ENCODE assay signal across 8 cellular contexts in genomic region chr20:1336699-1337387, GRCh38. TPM values are rescaled to one million over a fixed set of nuclear protein-coding genes. Genes with fewer than 3 reads are reported as not detected.
A peak's percentile ranks its signal among the peaks of the same experiment; 100 is the strongest.
DNase-seq lines count a peak whose midpoint lies in the region; ATAC-seq and TF ChIP-seq lines count a peak whose summit lies in the region.

No MANE protein-coding gene starts in this region.

- H3K27me3 Mint-ChIP-seq in activated naive CD4-positive, alpha-beta T cell treated with anti-CD3 and anti-CD28 coated beads for 36 hours (ENCODE audit: low read depth) = no peaks in the 10 kb centered on the region

- H3K4me3 Mint-ChIP-seq in activated naive CD4-positive, alpha-beta T cell treated with anti-CD3 and anti-CD28 coated beads for 36 hours = peak overlapping the region; percentile 1

- H3K4me1 ChIP-seq in aorta (ENCODE audit: control insufficient read depth in 1 of 2, insufficient read depth in 2 of 2, low read length in 2 of 2) = no peaks in the 10 kb centered on the region
- no peaks in the 10 kb centered on the region for H3K4me1 ChIP-seq in PC-9 (replicated peaks; ENCODE audit: insufficient read depth)

- H2AFZ ChIP-seq in PC-9 = no peak overlapping the region

- peak overlapping the region; percentile 77 for H3K27ac Mint-ChIP-seq in activated naive CD4-positive, alpha-beta T cell treated with anti-CD3 and anti-CD28 coated beads for 36 hours

- no peaks in the 10 kb centered on the region; the same call in 1 of the 2 replicates for H3F3A ChIP-seq in PC-9 (ENCODE audit: insufficient read depth, low read depth)

- 16% methylated on average over 14 of the region's 14 CpGs for WGBS in aorta, 2 donors

- H3K4me2 ChIP-seq in PC-9 = no peak overlapping the region

- peak; percentile 30 for DNase-seq in activated naive CD4-positive, alpha-beta T cell treated with anti-CD3 and anti-CD28 coated beads for 36 hours
- DNase-seq in activated naive CD4-positive, alpha-beta T cell treated with anti-CD3 and anti-CD28 coated beads, Interleukin-2, amount 50 U/mL, for 16 hours = no peak
- DNase-seq in cerebellum (ENCODE audit: low spot score) (peak; percentile 61), midbrain (lab: John Stamatoyannopoulos, UW) (peak; percentile 14), aorta (peak; percentile 67 to 86), PC-9 (no peak), cortex of kidney (lab: John Stamatoyannopoulos, UW) (no peak)

- POLR2A ChIA-PET in PC-9 (lab: Charles Lee; ENCODE audit: unreplicated experiment) = interaction anchor here (0.5 kb wide), 1 partner anchor 169 kb away, joined by 8 read pairs; no protein-coding TSS in a partner anchor

- H3K79me2 ChIP-seq in PC-9 (ENCODE audit: low read depth) = peaks cover 8% of the 10 kb centered on the region

- no TSS peak for BruUV-seq in PC-9 (replicated peaks; lab: Mats Ljungman, UMichigan)

- CTCF ChIA-PET in activated naive CD4-positive, alpha-beta T cell treated with anti-CD3 and anti-CD28 coated beads for 36 hours (lab: Charles Lee) = interaction anchor here (1.1 to 1.4 kb wide), 2 partner anchors 22 to 131 kb away, joined by 3 read pairs; no protein-coding TSS in a partner anchor
- CTCF ChIA-PET in PC-9 (lab: Charles Lee) = no interaction called here

- peaks cover 35% of the 10 kb centered on the region for H3K4me1 Mint-ChIP-seq in activated naive CD4-positive, alpha-beta T cell treated with anti-CD3 and anti-CD28 coated beads for 36 hours (ENCODE audit: low read depth)

- intact Hi-C loops in activated naive CD4-positive, alpha-beta T cell treated with anti-CD3 and anti-CD28 coated beads for 36 hours (cut with micrococcal nuclease) = no loop called here
- intact Hi-C loops in aorta (cut with DNase I) (no loop called here), PC-9 (cut with micrococcal nuclease; ENCODE audit: unreplicated experiment) (no loop called here)

- H3K9me3 ChIP-seq in aorta (ENCODE audit: control insufficient read depth, low read length) (no peaks in the 10 kb centered on the region), PC-9 (ENCODE audit: insufficient read depth, low read depth) (no peaks in the 10 kb centered on the region)

- H3K36me3 Mint-ChIP-seq in activated naive CD4-positive, alpha-beta T cell treated with anti-CD3 and anti-CD28 coated beads for 36 hours (ENCODE audit: low read depth) = peaks cover 10% of the 10 kb centered on the region

- peaks cover 6% of the 10 kb centered on the region; the same call in 1 of the 2 replicates for H4K20me1 ChIP-seq in PC-9 (ENCODE audit: insufficient read depth)

- H3K36me3 ChIP-seq in aorta (ENCODE audit: control insufficient read depth in 1 of 2, insufficient read depth in 2 of 2, low read length in 1 of 2) (no peaks in the 10 kb centered on the region), PC-9 (ENCODE audit: low read depth) (0 out of 2 replicates have a peak, but pooled peaks cover 13% of the 10 kb centered on the region)

- H3K27ac ChIP-seq in aorta (ENCODE audit: low read depth in 1 of 2, low read length in 2 of 2) (no peak overlapping the region), PC-9 (no peak overlapping the region)

- H3K9me3 Mint-ChIP-seq in activated naive CD4-positive, alpha-beta T cell treated with anti-CD3 and anti-CD28 coated beads for 36 hours = no peaks in the 10 kb centered on the region

- no peak for TF ChIP-seq CTCF in PC-9 (conservative IDR thresholded peaks at IDR 0.05)

- no peaks in the 10 kb centered on the region for H3K9me2 ChIP-seq in PC-9 (ENCODE audit: insufficient read depth)

- H3K4me3 ChIP-seq in aorta (ENCODE audit: low read length in 2 of 2) (no peak overlapping the region), PC-9 (no peak overlapping the region)

- ATAC-seq in aorta (ENCODE audit: low FRiP score) = peak; percentile 83
- ATAC-seq in HG03045 (IDR thresholded peaks at IDR 0.05; ENCODE audit: unreplicated experiment) = no peak

- H3K27me3 ChIP-seq in aorta (ENCODE audit: control insufficient read depth in 1 of 2, insufficient read depth in 2 of 2, low read length in 1 of 2) = no peaks in the 10 kb centered on the region
- H3K27me3 ChIP-seq in PC-9 (ENCODE audit: insufficient read depth, low read depth) = no peaks in the 10 kb centered on the region

RNA-seq across cellular contexts. Expression of gene SDCBP2, which starts 7.9 kb away (rescaled TPM):
- total RNA-seq in activated naive CD4-positive, alpha-beta T cell treated with anti-CD3 and anti-CD28 coated beads for 36 hours = 1 to 10 TPM; 5.5 to 5.8 TPM
- total RNA-seq in cerebellum (2.2 TPM), aorta (1 to 10 TPM; 5.3 to 6.9 TPM), PC-9 (2021) (12.3 and 14.8 TPM in 2 replicates)
- 10 to 100 TPM in 1 of 2 donors, 1 to 10 TPM in 1; 4.0 to 63.4 TPM for polyA plus RNA-seq in aorta

RNA-seq across cellular contexts. Expression of gene FKBP1A, which starts 56.0 kb away (rescaled TPM):
- 100 to 1,000 TPM; 232 to 237 TPM for total RNA-seq in activated naive CD4-positive, alpha-beta T cell treated with anti-CD3 and anti-CD28 coated beads for 36 hours
- 73.8 TPM for total RNA-seq in cerebellum
- total RNA-seq in aorta = 100 to 1,000 TPM; 249 to 273 TPM
- 100 to 1,000 TPM; 105 to 202 TPM for polyA plus RNA-seq in aorta
- 248 and 320 TPM in 2 replicates for total RNA-seq in PC-9 (2021)

Comparison
In these comparisons a context has a peak if more than half of its experiments do, and no peak if none do; other contexts are left out.
1. DNase-seq: peak in activated naive CD4-positive, alpha-beta T cell treated with anti-CD3 and anti-CD28 coated beads for 36 hours (single experiment), cerebellum (single experiment), midbrain (single experiment) and aorta (2 of 2); none in activated naive CD4-positive, alpha-beta T cell treated with anti-CD3 and anti-CD28 coated beads, Interleukin-2, amount 50 U/mL, for 16 hours (single experiment), PC-9 (0 of 2) and cortex of kidney (single experiment).